In the genomic region with DNA sequence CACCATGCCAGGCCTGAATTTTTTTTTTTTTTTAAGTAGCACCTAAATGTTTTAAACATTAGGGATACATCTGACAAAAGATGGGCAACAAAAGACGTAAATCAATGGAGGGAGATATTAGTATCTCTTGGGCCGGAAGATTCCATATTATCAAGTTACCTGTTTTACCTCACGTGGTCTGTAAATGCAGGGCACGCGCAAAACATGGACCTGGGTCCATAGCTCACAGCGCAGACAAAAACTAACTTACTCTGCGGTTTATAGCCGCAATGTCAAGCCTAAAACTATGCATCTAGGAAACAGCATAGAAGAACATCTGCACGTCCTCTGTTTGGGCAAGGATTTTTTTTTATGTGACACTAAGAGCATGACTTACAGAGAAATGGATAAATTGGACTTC, we compare ENCODE assay signal across 26 cellular contexts. TPM values are rescaled to one million over a fixed set of nuclear protein-coding genes. Genes with fewer than 3 reads are reported as not detected.
"Had no signal": no experiment of that assay in that cellular context is flagged by ENCODE, and none has a peak within 500 bp of the region (broad histone marks: within the 10 kb centered on the region; RNA-seq: fewer than 3 reads in every experiment).

No MANE protein-coding gene starts in this region.

- H3K4me3 ChIP-seq: breast epithelium, PC-9 had no signal

- H3K36me3 ChIP-seq: breast epithelium had no signal

- H3K27ac Mint-ChIP-seq: activated B cell treated with CpG ODN at 0.5 μM for 24 hours; activated CD4-positive, alpha-beta T cell treated with anti-CD3 and anti-CD28 coated beads, Interleukin-2, amount 10 ng/mL, durations not matched to agents 24 days and 14 days; activated CD8-positive, alpha-beta memory T cell treated with anti-CD3 and anti-CD28 coated beads, Interleukin-2, amount 10 ng/mL, durations not matched to agents 7 days and 5 days; activated naive CD4-positive, alpha-beta T cell treated with anti-CD3 and anti-CD28 coated beads, Interleukin-2, amount 50 U/mL, for 24 hours; activated T-cell treated with anti-CD3 and anti-CD28 coated beads, Interleukin-2, amount 50 U/mL, for 24 hours; activated T-helper 1 cell treated with anti-CD3 and anti-CD28 coated beads, Interleukin-12 subunit alpha, Interleukin-12 subunit beta, Interleukin-2, Interleukin-4 antibody, amounts not matched to agents 30 ng/mL and 10 ng/mL and 1 ng/mL, durations not matched to agents 14 hours and 24 hours and 36 hours; IgD-negative memory B cell had no signal

- H3K9me3 ChIP-seq: breast epithelium had no signal

- H3K4me3 Mint-ChIP-seq: activated B cell treated with CpG ODN at 0.5 μM for 24 hours; activated CD4-positive, alpha-beta T cell treated with anti-CD3 and anti-CD28 coated beads, Interleukin-2, amount 10 ng/mL, durations not matched to agents 24 days and 14 days; activated CD8-positive, alpha-beta memory T cell treated with anti-CD3 and anti-CD28 coated beads, Interleukin-2, amount 10 ng/mL, durations not matched to agents 7 days and 5 days; activated naive CD4-positive, alpha-beta T cell treated with anti-CD3 and anti-CD28 coated beads, Interleukin-2, amount 50 U/mL, for 24 hours; activated T-cell treated with anti-CD3 and anti-CD28 coated beads, Interleukin-2, amount 50 U/mL, for 24 hours; activated T-helper 1 cell treated with anti-CD3 and anti-CD28 coated beads, Interleukin-12 subunit alpha, Interleukin-12 subunit beta, Interleukin-2, Interleukin-4 antibody, amounts not matched to agents 30 ng/mL and 10 ng/mL and 1 ng/mL, durations not matched to agents 14 hours and 24 hours and 36 hours; IgD-negative memory B cell had no signal

- H3K27me3 ChIP-seq: breast epithelium had no signal

- DNase-seq: activated B cell treated with CpG ODN at 0.5 μM for 24 hours; activated CD4-positive, alpha-beta T cell treated with anti-CD3 and anti-CD28 coated beads for 1 hour; activated CD4-positive, alpha-beta T cell treated with anti-CD3 and anti-CD28 coated beads, Interleukin-2, amount 10 ng/mL, durations not matched to agents 24 days and 14 days; activated CD4-positive, alpha-beta T cell treated with anti-CD3 and anti-CD28 coated beads, Interleukin-2, amount 50 U/mL, for 48 hours; activated CD8-positive, alpha-beta memory T cell treated with anti-CD3 and anti-CD28 coated beads, Interleukin-2, amount 10 ng/mL, durations not matched to agents 7 days and 5 days; activated effector memory CD4-positive, alpha-beta T cell treated with Interleukin-2 at 50 U/mL for 16 hours; activated naive CD4-positive, alpha-beta T cell; activated T-cell treated with anti-CD3 and anti-CD28 coated beads, Interleukin-2, amount 50 U/mL, for 24 hours; caudate nucleus; KG1; MV-4-11; NCI-H1436 treated with DMSO at 0.1 percent for 48 hours; NCI-H187; NCI-H2227 treated with DMSO at 0.1 percent for 48 hours; NCI-H446 treated with DMSO at 0.1 percent for 48 hours; NCI-H524 treated with DMSO at 0.1 percent for 48 hours; NCI-H82; PC-9; T-helper 2 cell; T1000 had no signal

- H2AFZ ChIP-seq: PC-9 had no signal

- H3K4me1 Mint-ChIP-seq: activated B cell treated with CpG ODN at 0.5 μM for 24 hours; activated naive CD4-positive, alpha-beta T cell treated with anti-CD3 and anti-CD28 coated beads, Interleukin-2, amount 50 U/mL, for 24 hours had no signal

- H3K4me1 ChIP-seq: breast epithelium had no signal

- ATAC-seq: activated CD8-positive, alpha-beta memory T cell treated with anti-CD3 and anti-CD28 coated beads, Interleukin-2, amount 10 ng/mL, durations not matched to agents 7 days and 5 days had no signal

- H3K4me2 ChIP-seq: PC-9 had no signal

- H3K9me3 Mint-ChIP-seq: activated B cell treated with CpG ODN at 0.5 μM for 24 hours; activated CD4-positive, alpha-beta T cell treated with anti-CD3 and anti-CD28 coated beads, Interleukin-2, amount 10 ng/mL, durations not matched to agents 24 days and 14 days; activated naive CD4-positive, alpha-beta T cell treated with anti-CD3 and anti-CD28 coated beads, Interleukin-2, amount 50 U/mL, for 24 hours; activated T-cell treated with anti-CD3 and anti-CD28 coated beads, Interleukin-2, amount 50 U/mL, for 24 hours; activated T-helper 1 cell treated with anti-CD3 and anti-CD28 coated beads, Interleukin-12 subunit alpha, Interleukin-12 subunit beta, Interleukin-2, Interleukin-4 antibody, amounts not matched to agents 30 ng/mL and 10 ng/mL and 1 ng/mL, durations not matched to agents 14 hours and 24 hours and 36 hours; IgD-negative memory B cell had no signal

- H3K27ac ChIP-seq: breast epithelium, PC-9 had no signal

- H3K36me3 Mint-ChIP-seq: activated CD8-positive, alpha-beta memory T cell treated with anti-CD3 and anti-CD28 coated beads, Interleukin-2, amount 10 ng/mL, durations not matched to agents 7 days and 5 days; activated naive CD4-positive, alpha-beta T cell treated with anti-CD3 and anti-CD28 coated beads, Interleukin-2, amount 50 U/mL, for 24 hours; IgD-negative memory B cell had no signal

RNA-seq across cellular contexts. Expression of a gene that starts 31.5 kb away (rescaled TPM):
- polyA plus RNA-seq: IgD-negative memory B cell had no signal

RNA-seq across cellular contexts. Expression of a gene that starts 49.2 kb away (rescaled TPM):
- total RNA-seq: activated B cell treated with CpG ODN at 0.5 μM for 24 hours; activated CD4-positive, alpha-beta T cell treated with anti-CD3 and anti-CD28 coated beads, Interleukin-2, amount 10 ng/mL, durations not matched to agents 24 days and 14 days; activated T-helper 1 cell treated with anti-CD3 and anti-CD28 coated beads, Interleukin-12 subunit alpha, Interleukin-12 subunit beta, Interleukin-2, Interleukin-4 antibody, amounts not matched to agents 30 ng/mL and 10 ng/mL and 1 ng/mL, durations not matched to agents 14 hours and 24 hours and 36 hours; MCF 10A; PC-9 had no signal
- polyA plus RNA-seq: IgD-negative memory B cell had no signal

RNA-seq across cellular contexts. Expression of a gene that starts 53.8 kb away (rescaled TPM):
- total RNA-seq: activated B cell treated with CpG ODN at 0.5 μM for 24 hours; activated CD4-positive, alpha-beta T cell treated with anti-CD3 and anti-CD28 coated beads, Interleukin-2, amount 10 ng/mL, durations not matched to agents 24 days and 14 days; activated T-helper 1 cell treated with anti-CD3 and anti-CD28 coated beads, Interleukin-12 subunit alpha, Interleukin-12 subunit beta, Interleukin-2, Interleukin-4 antibody, amounts not matched to agents 30 ng/mL and 10 ng/mL and 1 ng/mL, durations not matched to agents 14 hours and 24 hours and 36 hours; MCF 10A; PC-9; SK-MEL-5 had no signal
